17 cellular contexts compared by ENCODE assay signal in the genomic region with DNA sequence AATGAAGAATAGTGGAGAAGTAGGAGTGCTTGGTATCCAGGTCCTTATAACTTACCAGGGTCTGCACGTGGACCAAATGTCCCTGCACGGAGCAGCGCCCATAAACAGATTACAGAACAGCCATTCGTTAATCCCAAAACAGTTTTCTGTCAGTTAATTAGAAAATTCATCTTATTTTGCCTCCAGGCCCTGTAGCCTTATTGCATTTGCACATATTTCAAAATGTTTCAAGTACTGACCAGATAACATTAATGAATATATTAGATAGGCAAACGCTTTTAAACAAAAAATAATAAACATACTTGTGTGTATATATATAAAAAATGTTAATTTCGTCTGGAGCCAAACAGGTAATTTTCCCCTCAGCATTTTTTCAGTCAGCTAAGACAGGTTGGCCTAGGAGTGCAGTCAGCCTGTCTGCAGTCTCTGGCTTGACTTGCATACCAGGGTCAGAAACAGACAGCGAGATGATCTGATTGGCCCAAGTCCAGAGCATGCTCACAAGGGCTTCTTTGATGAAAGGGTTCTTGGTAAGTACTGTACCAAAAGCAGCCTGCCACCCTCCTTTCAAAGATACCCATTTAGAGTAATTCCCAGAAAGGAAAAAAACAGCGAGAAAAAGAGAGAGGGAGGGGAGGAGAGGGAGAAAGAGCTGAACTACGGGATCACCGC.
A peak's percentile ranks its signal among the peaks of the same experiment; 100 is the strongest.
DNase-seq lines count a peak whose midpoint lies in the region; ATAC-seq and TF ChIP-seq lines count a peak whose summit lies in the region.
"Had no signal": no experiment of that assay in that cellular context is flagged by ENCODE, and none has a peak within 500 bp of the region (broad histone marks: within the 10 kb centered on the region; RNA-seq: fewer than 3 reads in every experiment).

No MANE protein-coding gene starts in this region.

- H3K4me1 Mint-ChIP-seq in stimulated activated naive B cell treated with anti-CD40 and anti-IgM and Interleukin-4, amounts not matched to agents 10 μg/mL and 1 μg/mL and 100 μg/mL, for 72 hours, result no peaks in the 10 kb centered on the region
- H3K4me1 Mint-ChIP-seq in activated CD4-positive, alpha-beta memory T cell treated with anti-CD3 and anti-CD28 coated beads for 36 hours (ENCODE audit: low read depth), result no peaks in the 10 kb centered on the region
- H3K4me1 Mint-ChIP-seq: stimulated activated naive CD8-positive, alpha-beta T cell treated with anti-CD3 and anti-CD28 coated beads, Interleukin-15, amount 100 ng/mL, for 72 hours had no signal

- TF ChIP-seq CTCF in osteoblast (IDR thresholded peaks at IDR 0.05; ENCODE audit: extremely low read depth, low read depth, low read length), result no peak

- peaks cover 19% of the 10 kb centered on the region for H3K4me1 ChIP-seq in osteoblast (ENCODE audit: insufficient read depth, low read length)

- H3K27me3 ChIP-seq in osteoblast (ENCODE audit: insufficient read depth, low read length), result no peaks in the 10 kb centered on the region
- H3K27me3 ChIP-seq: brain microvascular endothelial cell, pancreas had no signal

- no peak overlapping the region for H3K4me3 Mint-ChIP-seq in stimulated activated naive B cell treated with anti-CD40 and anti-IgM and Interleukin-4, amounts not matched to agents 10 μg/mL and 1 μg/mL and 100 μg/mL, for 72 hours
- no peak overlapping the region for H3K4me3 Mint-ChIP-seq in activated CD4-positive, alpha-beta memory T cell treated with anti-CD3 and anti-CD28 coated beads for 36 hours
- H3K4me3 Mint-ChIP-seq: stimulated activated naive CD8-positive, alpha-beta T cell treated with anti-CD3 and anti-CD28 coated beads, Interleukin-15, amount 100 ng/mL, for 72 hours had no signal

- H3K27ac Mint-ChIP-seq in stimulated activated naive B cell treated with anti-CD40 and anti-IgM and Interleukin-4, amounts not matched to agents 10 μg/mL and 1 μg/mL and 100 μg/mL, for 72 hours, result no peak overlapping the region
- no peak overlapping the region for H3K27ac Mint-ChIP-seq in activated CD4-positive, alpha-beta memory T cell treated with anti-CD3 and anti-CD28 coated beads for 36 hours
- H3K27ac Mint-ChIP-seq: stimulated activated naive CD8-positive, alpha-beta T cell treated with anti-CD3 and anti-CD28 coated beads, Interleukin-15, amount 100 ng/mL, for 72 hours had no signal

- intact Hi-C loops in posterior vena cava (cut with DNase I), result no loop called here
- intact Hi-C loops in activated CD4-positive, alpha-beta memory T cell treated with anti-CD3 and anti-CD28 coated beads for 36 hours (cut with micrococcal nuclease), result no loop called here

- H3K27ac ChIP-seq in osteoblast (ENCODE audit: low read depth, low read length), result no peak overlapping the region
- H3K27ac ChIP-seq: brain microvascular endothelial cell, GM23248, pancreas had no signal

- no peaks in the 10 kb centered on the region for H3K27me3 Mint-ChIP-seq in stimulated activated naive B cell treated with anti-CD40 and anti-IgM and Interleukin-4, amounts not matched to agents 10 μg/mL and 1 μg/mL and 100 μg/mL, for 72 hours
- no peaks in the 10 kb centered on the region for H3K27me3 Mint-ChIP-seq in activated CD4-positive, alpha-beta memory T cell treated with anti-CD3 and anti-CD28 coated beads for 36 hours
- H3K27me3 Mint-ChIP-seq: stimulated activated naive CD8-positive, alpha-beta T cell treated with anti-CD3 and anti-CD28 coated beads, Interleukin-15, amount 100 ng/mL, for 72 hours had no signal

- H3K9me3 ChIP-seq in osteoblast (ENCODE audit: low read depth, low read length), result no peaks in the 10 kb centered on the region
- H3K9me3 ChIP-seq: pancreas had no signal

- H3K4me3 ChIP-seq in osteoblast (ENCODE audit: insufficient read depth, low read length), result no peak overlapping the region
- H3K4me3 ChIP-seq: GM23248, pancreas had no signal

- peaks cover 19 to 39% of the 10 kb centered on the region in 2 donors for H3K36me3 Mint-ChIP-seq in stimulated activated naive B cell treated with anti-CD40 and anti-IgM and Interleukin-4, amounts not matched to agents 10 μg/mL and 1 μg/mL and 100 μg/mL, for 72 hours
- H3K36me3 Mint-ChIP-seq in activated CD4-positive, alpha-beta memory T cell treated with anti-CD3 and anti-CD28 coated beads for 36 hours, result peaks cover 1% of the 10 kb centered on the region

- CTCF ChIA-PET in activated CD4-positive, alpha-beta memory T cell treated with anti-CD3 and anti-CD28 coated beads for 36 hours (lab: Charles Lee), result no interaction called here

- H3K4me2 ChIP-seq in osteoblast (ENCODE audit: insufficient read depth, low read length), result no peak overlapping the region

- DNase-seq in HUDEP-2 (lab: John Stamatoyannopoulos, UW; ENCODE audit: unreplicated experiment in 76 of 76) (peak in 54 of 76 experiments; percentile 1 to 56 (median 22)), amygdala (lab: John Stamatoyannopoulos, UW) (peak in 30 of 56 donors; percentile 4 to 76 (median 20)), iPS-NIHi11 (ENCODE audit: low spot score) (peak; percentile 59), pons (ENCODE audit: low spot score) (peak; percentile 79), posterior vena cava (ENCODE audit: low spot score) (no peak), osteoblast (ENCODE audit: insufficient read length, low spot score, missing footprints) (no peak)
- DNase-seq in stimulated activated naive B cell treated with anti-CD40 and anti-IgM and Interleukin-4, amounts not matched to agents 10 μg/mL and 1 μg/mL and 100 μg/mL, for 72 hours, result no peak
- no peak for DNase-seq in activated CD4-positive, alpha-beta memory T cell treated with anti-CD3 and anti-CD28 coated beads for 36 hours
- DNase-seq: activated gamma-delta T cell; brain microvascular endothelial cell; DMS153; effector CD4-positive, alpha-beta T cell; GM23248; mesenchymal stem cell; stimulated activated CD4-positive, alpha-beta T cell treated with anti-CD3 and anti-CD28 coated beads, Interleukin-12 subunit alpha, Interleukin-12 subunit beta, amount 100 ng/mL, for 4 hours; stimulated activated naive CD8-positive, alpha-beta T cell treated with anti-CD3 and anti-CD28 coated beads, Interleukin-15, amount 100 ng/mL, for 72 hours had no signal

- POLR2A ChIA-PET in activated CD4-positive, alpha-beta memory T cell treated with anti-CD3 and anti-CD28 coated beads for 36 hours (lab: Charles Lee), result no interaction called here

- no peaks in the 10 kb centered on the region for H3K79me2 ChIP-seq in osteoblast (ENCODE audit: insufficient read depth, low read length)

- no peaks in the 10 kb centered on the region for H3K9me3 Mint-ChIP-seq in stimulated activated naive B cell treated with anti-CD40 and anti-IgM and Interleukin-4, amounts not matched to agents 10 μg/mL and 1 μg/mL and 100 μg/mL, for 72 hours
- no peaks in the 10 kb centered on the region for H3K9me3 Mint-ChIP-seq in activated CD4-positive, alpha-beta memory T cell treated with anti-CD3 and anti-CD28 coated beads for 36 hours
- H3K9me3 Mint-ChIP-seq: stimulated activated naive CD8-positive, alpha-beta T cell treated with anti-CD3 and anti-CD28 coated beads, Interleukin-15, amount 100 ng/mL, for 72 hours had no signal

- H3K36me3 ChIP-seq in osteoblast (ENCODE audit: insufficient read depth, low read length), result no peaks in the 10 kb centered on the region
- H3K36me3 ChIP-seq: brain microvascular endothelial cell, pancreas had no signal

- no peaks in the 10 kb centered on the region for H4K20me1 ChIP-seq in osteoblast (ENCODE audit: insufficient read depth, low read length)

- no peak for ATAC-seq in stimulated activated naive B cell treated with anti-CD40 and anti-IgM and Interleukin-4, amounts not matched to agents 10 μg/mL and 1 μg/mL and 100 μg/mL, for 72 hours (replicated peaks)
- ATAC-seq: stimulated activated naive CD8-positive, alpha-beta T cell treated with anti-CD3 and anti-CD28 coated beads, Interleukin-15, amount 100 ng/mL, for 72 hours had no signal

- no peak overlapping the region for H2AFZ ChIP-seq in osteoblast (ENCODE audit: low read length)
- H2AFZ ChIP-seq: GM23248 had no signal

Comparison
In these comparisons a context has a peak if more than half of its experiments do, and no peak if none do; other contexts are left out.
1. DNase-seq: peak in HUDEP-2 (54 of 76), amygdala (30 of 56), iPS-NIHi11 (single experiment) and pons (single experiment); none in posterior vena cava (single experiment), stimulated activated naive B cell treated with anti-CD40 and anti-IgM and Interleukin-4, amounts not matched to agents 10 μg/mL and 1 μg/mL and 100 μg/mL, for 72 hours (single experiment), activated CD4-positive, alpha-beta memory T cell treated with anti-CD3 and anti-CD28 coated beads for 36 hours (single experiment) and osteoblast (single experiment).